ENCODE assay signal across 9 cellular contexts in genomic region chr3:49397470-49397869, GRCh38. TPM values are rescaled to one million over a fixed set of nuclear protein-coding genes. Genes with fewer than 3 reads are reported as not detected.
DNase-seq lines count a peak whose midpoint lies in the region; ATAC-seq lines count a peak whose summit lies in the region.
"Had no signal": no experiment of that assay in that cellular context is flagged by ENCODE, and none has a peak within 500 bp of the region (broad histone marks: within the 10 kb centered on the region; RNA-seq: fewer than 3 reads in every experiment).

No MANE protein-coding gene starts in this region.

- no peaks in the 10 kb centered on the region for H3K9me3 ChIP-seq in HAP-1
- no peaks in the 10 kb centered on the region for H3K9me3 ChIP-seq in T-helper 17 cell (ENCODE audit: control insufficient read depth, low read length, poor library complexity, severe bottlenecking)
- H3K9me3 ChIP-seq in GM23248 (ENCODE audit: low read depth): no peaks in the 10 kb centered on the region

- peaks cover 9% of the 10 kb centered on the region for H3K36me3 Mint-ChIP-seq in T-helper 17 cell (ENCODE audit: low read depth)

- H3K27ac ChIP-seq in GM23248: no peak overlapping the region

- H3K9me2 ChIP-seq in GM23248 (ENCODE audit: insufficient read depth): no peaks in the 10 kb centered on the region

- peak overlapping the region; percentile 90 for H3K27ac Mint-ChIP-seq in T-helper 17 cell

- DNase-seq in HAP-1 (ENCODE audit: low spot score in 2 of 2) (peak; percentile 51 to 60), T-helper 17 cell (no peak), Right ventricle myocardium superior (no peak), pons (ENCODE audit: low spot score) (peak; percentile 32), GM23248 (no peak)
- DNase-seq in activated effector memory CD4-positive, alpha-beta T cell treated with anti-CD3 and anti-CD28 coated beads, Interleukin-2, amount 50 U/mL, for 16 hours: no peak
- DNase-seq: activated naive CD4-positive, alpha-beta T cell treated with anti-CD3 and anti-CD28 coated beads, Interleukin-2, amount 50 U/mL, for 16 hours; stimulated activated CD4-positive, alpha-beta T cell treated with anti-CD3 and anti-CD28 coated beads, Interleukin-2, amount 100 ng/mL, for 24 hours had no signal

- H3K4me2 ChIP-seq in GM23248 (ENCODE audit: unreplicated experiment): no peak overlapping the region

- peaks cover 100% of the 10 kb centered on the region for H3K79me2 ChIP-seq in GM23248 (ENCODE audit: insufficient read depth)

- no peak overlapping the region for H3K9ac ChIP-seq in GM23248

- intact Hi-C loops in Right ventricle myocardium superior (cut with DNase I): no loop called here

- H2AFZ ChIP-seq in GM23248: no peak overlapping the region

- ATAC-seq in T-helper 17 cell (peak; percentile 65), Right ventricle myocardium superior (ENCODE audit: poor library complexity) (peak; percentile 58), HG03571 (IDR thresholded peaks at IDR 0.05; ENCODE audit: unreplicated experiment) (no peak)

- no peak overlapping the region for H3K4me3 ChIP-seq in HAP-1
- H3K4me3 ChIP-seq in GM23248: no peak overlapping the region

- peaks cover 34% of the 10 kb centered on the region for H3K36me3 ChIP-seq in HAP-1 (replicated peaks)
- H3K36me3 ChIP-seq in GM23248 (ENCODE audit: low read depth): peaks cover 15% of the 10 kb centered on the region; the same call in 1 of the 2 replicates

- no peak overlapping the region for H3K4me3 Mint-ChIP-seq in T-helper 17 cell

- H3F3A ChIP-seq in GM23248 (ENCODE audit: insufficient read depth): peaks cover 44% of the 10 kb centered on the region

- H4K20me1 ChIP-seq in GM23248 (ENCODE audit: insufficient read depth): peaks cover 60% of the 10 kb centered on the region

- peaks cover 54% of the 10 kb centered on the region for H3K4me1 Mint-ChIP-seq in T-helper 17 cell

- H3K27me3 ChIP-seq in HAP-1 (ENCODE audit: low read depth) (no peaks in the 10 kb centered on the region), GM23248 (replicated peaks; ENCODE audit: insufficient read depth) (no peaks in the 10 kb centered on the region)

- in situ Hi-C loops in HAP-1 (cut with MboI; ENCODE audit: low sequenced_read_pairs) (no loop called here), GM23248 (cut with MboI) (no loop called here)

- 92 to 96% methylated on average over 4 of the region's 4 CpGs for WGBS in GM23248 (ENCODE audit: low coverage in 1 of 2, low lambda C conversion rate in 2 of 2, missing lambda C conversion rate in 2 of 2), 2 experiments

- H3K27me3 Mint-ChIP-seq in T-helper 17 cell: no peaks in the 10 kb centered on the region

- H3K4me1 ChIP-seq in HAP-1: peaks cover 3% of the 10 kb centered on the region
- H3K4me1 ChIP-seq in GM23248 (ENCODE audit: insufficient read depth): no peaks in the 10 kb centered on the region

RNA-seq across cellular contexts. Expression of gene RHOA, which starts 14.3 kb away (rescaled TPM):
- total RNA-seq in T-helper 17 cell: 100 to 1,000 TPM; 274 to 317 TPM
- total RNA-seq in Right ventricle myocardium superior: 255 TPM
- 781 and 915 TPM in 2 replicates for total RNA-seq in GM23248 (2014; rRNA removed; shearing (Covaris generic))
- polyA plus RNA-seq in GM23248 (2016; fragmentation: Nextera tagmentation; extraction: Ambion mirVana): 996 and 1,025 TPM in 2 replicates

RNA-seq across cellular contexts. Expression of gene TCTA, which starts 14.8 kb away (rescaled TPM):
- 10 to 100 TPM; 23.4 to 27.0 TPM for total RNA-seq in T-helper 17 cell
- total RNA-seq in Right ventricle myocardium superior: 13.4 TPM
- 34.0 and 55.7 TPM in 2 replicates for total RNA-seq in GM23248 (2014; rRNA removed; shearing (Covaris generic))
- 52.2 and 55.0 TPM in 2 replicates for polyA plus RNA-seq in GM23248 (2016; fragmentation: Nextera tagmentation; extraction: Ambion mirVana)

RNA-seq across cellular contexts. Expression of gene AMT, which starts 24.8 kb away (rescaled TPM):
- total RNA-seq in T-helper 17 cell: 1 to 10 TPM; 5.9 to 8.3 TPM
- total RNA-seq in Right ventricle myocardium superior: 32.2 TPM
- 1.6 and 5.8 TPM in 2 replicates for total RNA-seq in GM23248 (2014; rRNA removed; shearing (Covaris generic))
- 1.5 and 1.7 TPM in 2 replicates for polyA plus RNA-seq in GM23248 (2016; fragmentation: Nextera tagmentation; extraction: Ambion mirVana)

RNA-seq across cellular contexts. Expression of gene NICN1, which starts 31.7 kb away (rescaled TPM):
- total RNA-seq in T-helper 17 cell: 10 to 100 TPM; 17.5 to 18.5 TPM
- 15.7 TPM for total RNA-seq in Right ventricle myocardium superior
- total RNA-seq in GM23248 (2014; rRNA removed; shearing (Covaris generic)): 10.9 and 18.7 TPM in 2 replicates
- polyA plus RNA-seq in GM23248 (2016; fragmentation: Nextera tagmentation; extraction: Ambion mirVana): 10.5 and 12.5 TPM in 2 replicates

RNA-seq across cellular contexts. Expression of gene GPX1, which starts 39.3 kb away (rescaled TPM):
- total RNA-seq in T-helper 17 cell (100 to 1,000 TPM in 1 of 2 donors, 10 to 100 TPM in 1; 75.6 to 326 TPM), Right ventricle myocardium superior (117 TPM)
- total RNA-seq in GM23248 (2014; rRNA removed; shearing (Covaris generic)): 201 and 229 TPM in 2 replicates
- 446 and 454 TPM in 2 replicates for polyA plus RNA-seq in GM23248 (2016; fragmentation: Nextera tagmentation; extraction: Ambion mirVana)

Comparison
In these comparisons a context has a peak if more than half of its experiments do, and no peak if none do; other contexts are left out.
1. DNase-seq: peak in HAP-1 (2 of 2) and pons (single experiment); none in T-helper 17 cell (0 of 3), Right ventricle myocardium superior (single experiment), activated effector memory CD4-positive, alpha-beta T cell treated with anti-CD3 and anti-CD28 coated beads, Interleukin-2, amount 50 U/mL, for 16 hours (single experiment) and GM23248 (single experiment).